Comparison of ENCODE assay signal across 1 cellular context in the genomic region with DNA sequence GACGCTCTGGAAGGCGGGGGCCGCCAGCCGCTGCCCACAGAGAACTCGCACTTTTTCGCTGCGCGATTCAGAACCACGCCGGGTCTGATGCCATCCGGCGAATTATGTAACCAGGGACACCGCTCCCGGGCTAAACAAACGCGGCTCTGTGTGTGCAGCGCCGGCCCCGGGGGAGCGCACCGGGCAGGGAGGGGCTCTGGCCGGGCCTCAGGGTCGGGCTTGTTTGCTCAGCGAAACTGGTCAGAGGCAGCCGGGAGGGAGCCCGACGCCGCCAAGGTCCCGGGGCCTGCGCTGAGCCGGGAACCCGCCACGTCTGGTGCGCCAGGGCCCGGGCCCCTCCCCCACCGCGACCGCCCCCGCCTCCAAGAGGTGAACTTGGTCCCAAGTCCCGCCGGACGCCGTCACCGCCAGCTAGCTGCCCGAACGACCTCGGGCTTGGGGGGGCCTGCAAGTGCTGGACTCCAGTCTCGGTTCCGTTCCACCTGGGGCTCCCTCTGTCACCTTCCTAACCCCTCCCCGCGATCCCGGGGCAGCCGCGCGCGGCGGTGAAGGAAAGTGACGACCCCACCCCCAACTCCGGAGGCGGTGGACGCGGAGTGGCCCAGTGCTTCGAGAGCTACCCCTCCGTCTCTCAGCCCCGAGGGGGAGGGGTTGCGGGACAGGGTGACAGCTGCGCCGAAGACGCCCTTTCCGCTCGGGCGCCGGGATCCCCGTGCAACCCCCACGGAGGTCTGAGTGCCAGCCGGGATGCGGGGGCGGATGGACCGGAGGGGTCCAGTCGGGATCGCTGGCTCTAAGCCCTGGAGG.
A peak's percentile ranks its signal among the peaks of the same experiment; 100 is the strongest.
TF ChIP-seq lines count a peak whose summit lies in the region.

No MANE protein-coding gene starts in this region.

TF ChIP-seq in K562, 482 proteins besides CTCF, POLR2A, EP300 and RAD21 (continues in another document):
- TF ChIP-seq CHD1 (IDR thresholded peaks at IDR 0.05; ENCODE audit: low read length) = no peak
- TF ChIP-seq, protein P1, sequence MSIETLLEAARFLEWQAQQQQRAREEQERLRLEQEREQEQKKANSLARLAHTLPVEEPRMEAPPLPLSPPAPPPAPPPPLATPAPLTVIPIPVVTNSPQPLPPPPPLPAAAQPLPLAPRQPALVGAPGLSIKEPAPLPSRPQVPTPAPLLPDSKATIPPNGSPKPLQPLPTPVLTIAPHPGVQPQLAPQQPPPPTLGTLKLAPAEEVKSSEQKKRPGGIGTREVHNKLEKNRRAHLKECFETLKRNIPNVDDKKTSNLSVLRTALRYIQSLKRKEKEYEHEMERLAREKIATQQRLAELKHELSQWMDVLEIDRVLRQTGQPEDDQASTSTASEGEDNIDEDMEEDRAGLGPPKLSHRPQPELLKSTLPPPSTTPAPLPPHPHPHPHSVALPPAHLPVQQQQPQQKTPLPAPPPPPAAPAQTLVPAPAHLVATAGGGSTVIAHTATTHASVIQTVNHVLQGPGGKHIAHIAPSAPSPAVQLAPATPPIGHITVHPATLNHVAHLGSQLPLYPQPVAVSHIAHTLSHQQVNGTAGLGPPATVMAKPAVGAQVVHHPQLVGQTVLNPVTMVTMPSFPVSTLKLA (conservative IDR thresholded peaks at IDR 0.05) = peak in 1 of 2 experiments; percentile 43; a peak in 2 of 4 replicates
- no peak for TF ChIP-seq ZNF143 (CRISPR knock-in tag; IDR thresholded peaks at IDR 0.05)
- peak in 1 of 3 experiments; percentile 68 for TF ChIP-seq YY1 (IDR thresholded peaks at IDR 0.05; ENCODE audit: borderline replicate concordance in 1 of 3, control insufficient read depth in 1 of 3, extremely low read depth in 1 of 3, insufficient read depth in 3 of 3, insufficient read length in 1 of 3, insufficient replicate concordance in 2 of 3, low read depth in 1 of 3, low read length in 2 of 3)
- 0 out of 2 replicates have a peak, but pooled peaks have one; percentile 13 for TF ChIP-seq ZKSCAN1 (IDR thresholded peaks at IDR 0.05; ENCODE audit: low read depth, low read length)
- TF ChIP-seq, protein P2, sequence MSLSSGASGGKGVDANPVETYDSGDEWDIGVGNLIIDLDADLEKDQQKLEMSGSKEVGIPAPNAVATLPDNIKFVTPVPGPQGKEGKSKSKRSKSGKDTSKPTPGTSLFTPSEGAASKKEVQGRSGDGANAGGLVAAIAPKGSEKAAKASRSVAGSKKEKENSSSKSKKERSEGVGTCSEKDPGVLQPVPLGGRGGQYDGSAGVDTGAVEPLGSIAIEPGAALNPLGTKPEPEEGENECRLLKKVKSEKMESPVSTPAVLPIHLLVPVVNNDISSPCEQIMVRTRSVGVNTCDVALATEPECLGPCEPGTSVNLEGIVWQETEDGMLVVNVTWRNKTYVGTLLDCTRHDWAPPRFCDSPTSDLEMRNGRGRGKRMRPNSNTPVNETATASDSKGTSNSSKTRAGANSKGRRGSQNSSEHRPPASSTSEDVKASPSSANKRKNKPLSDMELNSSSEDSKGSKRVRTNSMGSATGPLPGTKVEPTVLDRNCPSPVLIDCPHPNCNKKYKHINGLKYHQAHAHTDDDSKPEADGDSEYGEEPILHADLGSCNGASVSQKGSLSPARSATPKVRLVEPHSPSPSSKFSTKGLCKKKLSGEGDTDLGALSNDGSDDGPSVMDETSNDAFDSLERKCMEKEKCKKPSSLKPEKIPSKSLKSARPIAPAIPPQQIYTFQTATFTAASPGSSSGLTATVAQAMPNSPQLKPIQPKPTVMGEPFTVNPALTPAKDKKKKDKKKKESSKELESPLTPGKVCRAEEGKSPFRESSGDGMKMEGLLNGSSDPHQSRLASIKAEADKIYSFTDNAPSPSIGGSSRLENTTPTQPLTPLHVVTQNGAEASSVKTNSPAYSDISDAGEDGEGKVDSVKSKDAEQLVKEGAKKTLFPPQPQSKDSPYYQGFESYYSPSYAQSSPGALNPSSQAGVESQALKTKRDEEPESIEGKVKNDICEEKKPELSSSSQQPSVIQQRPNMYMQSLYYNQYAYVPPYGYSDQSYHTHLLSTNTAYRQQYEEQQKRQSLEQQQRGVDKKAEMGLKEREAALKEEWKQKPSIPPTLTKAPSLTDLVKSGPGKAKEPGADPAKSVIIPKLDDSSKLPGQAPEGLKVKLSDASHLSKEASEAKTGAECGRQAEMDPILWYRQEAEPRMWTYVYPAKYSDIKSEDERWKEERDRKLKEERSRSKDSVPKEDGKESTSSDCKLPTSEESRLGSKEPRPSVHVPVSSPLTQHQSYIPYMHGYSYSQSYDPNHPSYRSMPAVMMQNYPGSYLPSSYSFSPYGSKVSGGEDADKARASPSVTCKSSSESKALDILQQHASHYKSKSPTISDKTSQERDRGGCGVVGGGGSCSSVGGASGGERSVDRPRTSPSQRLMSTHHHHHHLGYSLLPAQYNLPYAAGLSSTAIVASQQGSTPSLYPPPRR (CRISPR knock-in tag; IDR thresholded peaks at IDR 0.05; ENCODE audit: borderline replicate concordance) = 0 out of 2 replicates have a peak, but pooled peaks have one; percentile 22
- TF ChIP-seq, protein P3, sequence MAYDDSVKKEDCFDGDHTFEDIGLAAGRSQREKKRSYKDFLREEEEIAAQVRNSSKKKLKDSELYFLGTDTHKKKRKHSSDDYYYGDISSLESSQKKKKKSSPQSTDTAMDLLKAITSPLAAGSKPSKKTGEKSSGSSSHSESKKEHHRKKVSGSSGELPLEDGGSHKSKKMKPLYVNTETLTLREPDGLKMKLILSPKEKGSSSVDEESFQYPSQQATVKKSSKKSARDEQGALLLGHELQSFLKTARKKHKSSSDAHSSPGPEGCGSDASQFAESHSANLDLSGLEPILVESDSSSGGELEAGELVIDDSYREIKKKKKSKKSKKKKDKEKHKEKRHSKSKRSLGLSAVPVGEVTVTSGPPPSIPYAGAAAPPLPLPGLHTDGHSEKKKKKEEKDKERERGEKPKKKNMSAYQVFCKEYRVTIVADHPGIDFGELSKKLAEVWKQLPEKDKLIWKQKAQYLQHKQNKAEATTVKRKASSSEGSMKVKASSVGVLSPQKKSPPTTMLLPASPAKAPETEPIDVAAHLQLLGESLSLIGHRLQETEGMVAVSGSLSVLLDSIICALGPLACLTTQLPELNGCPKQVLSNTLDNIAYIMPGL (CRISPR knock-in tag; IDR thresholded peaks at IDR 0.05) = no peak
- no peak for TF ChIP-seq ZNF197 (CRISPR knock-in tag; IDR thresholded peaks at IDR 0.05; ENCODE audit: low read depth)
- TF ChIP-seq, protein P4, sequence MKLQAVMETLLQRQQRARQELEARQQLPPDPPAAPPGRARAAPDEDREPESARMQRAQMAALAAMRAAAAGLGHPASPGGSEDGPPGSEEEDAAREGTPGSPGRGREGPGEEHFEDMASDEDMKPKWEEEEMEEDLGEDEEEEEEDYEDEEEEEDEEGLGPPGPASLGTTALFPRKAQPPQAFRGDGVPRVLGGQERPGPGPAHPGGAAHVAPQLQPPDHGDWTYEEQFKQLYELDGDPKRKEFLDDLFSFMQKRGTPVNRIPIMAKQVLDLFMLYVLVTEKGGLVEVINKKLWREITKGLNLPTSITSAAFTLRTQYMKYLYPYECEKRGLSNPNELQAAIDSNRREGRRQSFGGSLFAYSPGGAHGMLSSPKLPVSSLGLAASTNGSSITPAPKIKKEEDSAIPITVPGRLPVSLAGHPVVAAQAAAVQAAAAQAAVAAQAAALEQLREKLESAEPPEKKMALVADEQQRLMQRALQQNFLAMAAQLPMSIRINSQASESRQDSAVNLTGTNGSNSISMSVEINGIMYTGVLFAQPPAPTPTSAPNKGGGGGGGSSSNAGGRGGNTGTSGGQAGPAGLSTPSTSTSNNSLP (IDR thresholded peaks at IDR 0.05; ENCODE audit: borderline replicate concordance, low read depth, low read length) = no peak
- no peak for TF ChIP-seq HOXB6 (CRISPR knock-in tag; IDR thresholded peaks at IDR 0.05; ENCODE audit: borderline replicate concordance)
- TF ChIP-seq NR2C1 (IDR thresholded peaks at IDR 0.05) = no peak
- no peak for TF ChIP-seq NR2C1 (tag; IDR thresholded peaks at IDR 0.05)
- TF ChIP-seq, protein P5, sequence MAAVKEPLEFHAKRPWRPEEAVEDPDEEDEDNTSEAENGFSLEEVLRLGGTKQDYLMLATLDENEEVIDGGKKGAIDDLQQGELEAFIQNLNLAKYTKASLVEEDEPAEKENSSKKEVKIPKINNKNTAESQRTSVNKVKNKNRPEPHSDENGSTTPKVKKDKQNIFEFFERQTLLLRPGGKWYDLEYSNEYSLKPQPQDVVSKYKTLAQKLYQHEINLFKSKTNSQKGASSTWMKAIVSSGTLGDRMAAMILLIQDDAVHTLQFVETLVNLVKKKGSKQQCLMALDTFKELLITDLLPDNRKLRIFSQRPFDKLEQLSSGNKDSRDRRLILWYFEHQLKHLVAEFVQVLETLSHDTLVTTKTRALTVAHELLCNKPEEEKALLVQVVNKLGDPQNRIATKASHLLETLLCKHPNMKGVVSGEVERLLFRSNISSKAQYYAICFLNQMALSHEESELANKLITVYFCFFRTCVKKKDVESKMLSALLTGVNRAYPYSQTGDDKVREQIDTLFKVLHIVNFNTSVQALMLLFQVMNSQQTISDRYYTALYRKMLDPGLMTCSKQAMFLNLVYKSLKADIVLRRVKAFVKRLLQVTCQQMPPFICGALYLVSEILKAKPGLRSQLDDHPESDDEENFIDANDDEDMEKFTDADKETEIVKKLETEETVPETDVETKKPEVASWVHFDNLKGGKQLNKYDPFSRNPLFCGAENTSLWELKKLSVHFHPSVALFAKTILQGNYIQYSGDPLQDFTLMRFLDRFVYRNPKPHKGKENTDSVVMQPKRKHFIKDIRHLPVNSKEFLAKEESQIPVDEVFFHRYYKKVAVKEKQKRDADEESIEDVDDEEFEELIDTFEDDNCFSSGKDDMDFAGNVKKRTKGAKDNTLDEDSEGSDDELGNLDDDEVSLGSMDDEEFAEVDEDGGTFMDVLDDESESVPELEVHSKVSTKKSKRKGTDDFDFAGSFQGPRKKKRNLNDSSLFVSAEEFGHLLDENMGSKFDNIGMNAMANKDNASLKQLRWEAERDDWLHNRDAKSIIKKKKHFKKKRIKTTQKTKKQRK (IDR thresholded peaks at IDR 0.05; ENCODE audit: borderline replicate concordance, low read depth, low read length) = no peak
- TF ChIP-seq MIER1 (IDR thresholded peaks at IDR 0.05; ENCODE audit: low read depth) = no peak; the same call in 1 of the 2 replicates
- no peak for TF ChIP-seq ZSCAN32 (CRISPR knock-in tag; IDR thresholded peaks at IDR 0.05)
- no peak for TF ChIP-seq BACH1 (tag; IDR thresholded peaks at IDR 0.05)
- TF ChIP-seq NFXL1 (CRISPR knock-in tag; IDR thresholded peaks at IDR 0.05) = no peak
- no peak for TF ChIP-seq SMAD3 (CRISPR knock-in tag; conservative IDR thresholded peaks at IDR 0.05)
- no peak for TF ChIP-seq ZNF589 (CRISPR knock-in tag; IDR thresholded peaks at IDR 0.05; ENCODE audit: low read depth)
- TF ChIP-seq, protein P6, sequence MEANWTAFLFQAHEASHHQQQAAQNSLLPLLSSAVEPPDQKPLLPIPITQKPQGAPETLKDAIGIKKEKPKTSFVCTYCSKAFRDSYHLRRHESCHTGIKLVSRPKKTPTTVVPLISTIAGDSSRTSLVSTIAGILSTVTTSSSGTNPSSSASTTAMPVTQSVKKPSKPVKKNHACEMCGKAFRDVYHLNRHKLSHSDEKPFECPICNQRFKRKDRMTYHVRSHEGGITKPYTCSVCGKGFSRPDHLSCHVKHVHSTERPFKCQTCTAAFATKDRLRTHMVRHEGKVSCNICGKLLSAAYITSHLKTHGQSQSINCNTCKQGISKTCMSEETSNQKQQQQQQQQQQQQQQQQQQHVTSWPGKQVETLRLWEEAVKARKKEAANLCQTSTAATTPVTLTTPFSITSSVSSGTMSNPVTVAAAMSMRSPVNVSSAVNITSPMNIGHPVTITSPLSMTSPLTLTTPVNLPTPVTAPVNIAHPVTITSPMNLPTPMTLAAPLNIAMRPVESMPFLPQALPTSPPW (CRISPR knock-in tag; IDR thresholded peaks at IDR 0.05) = no peak; the same call in 1 of the 2 replicates
- TF ChIP-seq ZNF134 (CRISPR knock-in tag; conservative IDR thresholded peaks at IDR 0.05) = no peak
- TF ChIP-seq NFE2L1 (tag; IDR thresholded peaks at IDR 0.05; ENCODE audit: borderline replicate concordance, low read depth) = no peak
- TF ChIP-seq ETV1 (tag; conservative IDR thresholded peaks at IDR 0.05; ENCODE audit: low read depth) = no peak; the same call in 1 of the 2 replicates
- TF ChIP-seq KDM4B (IDR thresholded peaks at IDR 0.05; ENCODE audit: borderline replicate concordance in 2 of 2, low read depth in 1 of 2) = 0 out of 4 replicates have a peak, but pooled peaks of 1 of the 2 experiments have one; percentile 35
- TF ChIP-seq ELF4 (CRISPR knock-in tag; IDR thresholded peaks at IDR 0.05) = no peak
- TF ChIP-seq, protein P7, sequence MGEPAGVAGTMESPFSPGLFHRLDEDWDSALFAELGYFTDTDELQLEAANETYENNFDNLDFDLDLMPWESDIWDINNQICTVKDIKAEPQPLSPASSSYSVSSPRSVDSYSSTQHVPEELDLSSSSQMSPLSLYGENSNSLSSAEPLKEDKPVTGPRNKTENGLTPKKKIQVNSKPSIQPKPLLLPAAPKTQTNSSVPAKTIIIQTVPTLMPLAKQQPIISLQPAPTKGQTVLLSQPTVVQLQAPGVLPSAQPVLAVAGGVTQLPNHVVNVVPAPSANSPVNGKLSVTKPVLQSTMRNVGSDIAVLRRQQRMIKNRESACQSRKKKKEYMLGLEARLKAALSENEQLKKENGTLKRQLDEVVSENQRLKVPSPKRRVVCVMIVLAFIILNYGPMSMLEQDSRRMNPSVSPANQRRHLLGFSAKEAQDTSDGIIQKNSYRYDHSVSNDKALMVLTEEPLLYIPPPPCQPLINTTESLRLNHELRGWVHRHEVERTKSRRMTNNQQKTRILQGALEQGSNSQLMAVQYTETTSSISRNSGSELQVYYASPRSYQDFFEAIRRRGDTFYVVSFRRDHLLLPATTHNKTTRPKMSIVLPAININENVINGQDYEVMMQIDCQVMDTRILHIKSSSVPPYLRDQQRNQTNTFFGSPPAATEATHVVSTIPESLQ (CRISPR knock-in tag; IDR thresholded peaks at IDR 0.05) = peak; percentile 63; the same call in 1 of the 2 replicates
- TF ChIP-seq SIX5 (IDR thresholded peaks at IDR 0.05; ENCODE audit: borderline replicate concordance in 1 of 2, insufficient read depth in 1 of 2, low read depth in 1 of 2, low read length in 2 of 2) = no peak
- no peak for TF ChIP-seq SP1 (CRISPR knock-in tag; IDR thresholded peaks at IDR 0.05)
- TF ChIP-seq, protein P8, sequence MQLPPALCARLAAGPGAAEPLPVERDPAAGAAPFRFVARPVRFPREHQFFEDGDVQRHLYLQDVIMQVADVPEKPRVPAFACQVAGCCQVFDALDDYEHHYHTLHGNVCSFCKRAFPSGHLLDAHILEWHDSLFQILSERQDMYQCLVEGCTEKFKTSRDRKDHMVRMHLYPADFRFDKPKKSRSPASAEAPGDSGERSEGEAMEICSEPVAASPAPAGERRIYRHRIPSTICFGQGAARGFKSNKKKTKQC (CRISPR knock-in tag; IDR thresholded peaks at IDR 0.05) = no peak; the same call in 1 of the 2 replicates
- no peak for TF ChIP-seq ZBED1 (IDR thresholded peaks at IDR 0.05)
- peak; percentile 57 for TF ChIP-seq POLR2AphosphoS5 (IDR thresholded peaks at IDR 0.05; ENCODE audit: control insufficient read depth, insufficient read depth, low read depth, low read length)
- peak; percentile 22 for TF ChIP-seq CREM (IDR thresholded peaks at IDR 0.05; ENCODE audit: low read depth)
- no peak for TF ChIP-seq ZNF316 (IDR thresholded peaks at IDR 0.05)
- TF ChIP-seq ZNF274 (IDR thresholded peaks at IDR 0.05; ENCODE audit: borderline replicate concordance, low read depth, low read length) = no peak
- TF ChIP-seq POLR3G (IDR thresholded peaks at IDR 0.05; ENCODE audit: extremely low read depth, insufficient read length, insufficient replicate concordance) = no peak
- TF ChIP-seq, protein P9, sequence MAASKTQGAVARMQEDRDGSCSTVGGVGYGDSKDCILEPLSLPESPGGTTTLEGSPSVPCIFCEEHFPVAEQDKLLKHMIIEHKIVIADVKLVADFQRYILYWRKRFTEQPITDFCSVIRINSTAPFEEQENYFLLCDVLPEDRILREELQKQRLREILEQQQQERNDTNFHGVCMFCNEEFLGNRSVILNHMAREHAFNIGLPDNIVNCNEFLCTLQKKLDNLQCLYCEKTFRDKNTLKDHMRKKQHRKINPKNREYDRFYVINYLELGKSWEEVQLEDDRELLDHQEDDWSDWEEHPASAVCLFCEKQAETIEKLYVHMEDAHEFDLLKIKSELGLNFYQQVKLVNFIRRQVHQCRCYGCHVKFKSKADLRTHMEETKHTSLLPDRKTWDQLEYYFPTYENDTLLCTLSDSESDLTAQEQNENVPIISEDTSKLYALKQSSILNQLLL (CRISPR knock-in tag; IDR thresholded peaks at IDR 0.05; ENCODE audit: borderline replicate concordance) = no peak
